ENCODE assay signal across 1 cellular context in the genomic region with DNA sequence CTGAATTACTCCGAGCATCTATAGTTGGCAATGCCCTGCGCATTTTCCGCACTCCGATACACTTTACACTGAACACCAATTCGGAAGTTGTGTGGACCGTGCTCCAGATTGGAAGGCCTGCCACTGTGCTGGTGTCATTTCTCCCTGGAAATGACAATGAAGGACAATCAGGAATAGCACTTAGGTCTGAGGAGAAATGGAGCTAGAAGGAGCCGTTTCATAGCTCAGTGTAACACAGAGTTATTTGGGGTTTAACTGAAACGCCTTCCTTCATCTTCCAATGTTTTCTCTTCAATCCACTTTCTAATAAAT.
TF ChIP-seq lines count a peak whose summit lies in the region.

No MANE protein-coding gene starts in this region.

TF ChIP-seq in H1, 55 proteins besides CTCF, POLR2A, EP300 and RAD21:
- TF ChIP-seq TBP (IDR thresholded peaks at IDR 0.05; ENCODE audit: low read depth, low read length) (no peak), SIN3A (conservative IDR thresholded peaks at IDR 0.05 in 1 of 2, IDR thresholded peaks at IDR 0.05 in 1 of 2; ENCODE audit: low read depth in 1 of 2, low read length in 2 of 2) (no peak), TEAD4 (IDR thresholded peaks at IDR 0.05; ENCODE audit: low read depth, low read length) (no peak), CBX5 (IDR thresholded peaks at IDR 0.05; ENCODE audit: low read depth, low read length) (no peak), SIX5 (IDR thresholded peaks at IDR 0.05; ENCODE audit: low read depth, low read length) (no peak), TAF7 (optimal IDR thresholded peaks at IDR 0.05; ENCODE audit: borderline replicate concordance, low read depth, low read length) (no peak), JUN (IDR thresholded peaks at IDR 0.05; ENCODE audit: low read depth, low read length) (no peak), SUZ12 (IDR thresholded peaks at IDR 0.05; ENCODE audit: low read length) (no peak), CHD2 (IDR thresholded peaks at IDR 0.05; ENCODE audit: low read length) (no peak), TAF1 (IDR thresholded peaks at IDR 0.05; ENCODE audit: low read depth, low read length) (no peak), POLR2AphosphoS5 (IDR thresholded peaks at IDR 0.05; ENCODE audit: low read depth, low read length) (no peak), FOSL1 (IDR thresholded peaks at IDR 0.05; ENCODE audit: insufficient read depth, low read depth, low read length) (no peak)
- TF ChIP-seq, protein P1, sequence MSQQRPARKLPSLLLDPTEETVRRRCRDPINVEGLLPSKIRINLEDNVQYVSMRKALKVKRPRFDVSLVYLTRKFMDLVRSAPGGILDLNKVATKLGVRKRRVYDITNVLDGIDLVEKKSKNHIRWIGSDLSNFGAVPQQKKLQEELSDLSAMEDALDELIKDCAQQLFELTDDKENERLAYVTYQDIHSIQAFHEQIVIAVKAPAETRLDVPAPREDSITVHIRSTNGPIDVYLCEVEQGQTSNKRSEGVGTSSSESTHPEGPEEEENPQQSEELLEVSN (IDR thresholded peaks at IDR 0.05), result no peak
TF ChIP-seq in H1: peak in this region for 0.
